8 cellular contexts compared by ENCODE assay signal in genomic region chr15:82197734-82198594, GRCh38.
DNase-seq lines count a peak whose midpoint lies in the region; ATAC-seq lines count a peak whose summit lies in the region.

No MANE protein-coding gene starts in this region.

- no peaks in the 10 kb centered on the region for H3K36me3 Mint-ChIP-seq in activated naive CD4-positive, alpha-beta T cell treated with anti-CD3 and anti-CD28 coated beads for 36 hours (ENCODE audit: low read depth)

- DNase-seq in GM04504 (ENCODE audit: low read depth): peak; percentile 46
- DNase-seq in Karpas-422: peak; percentile 92
- DNase-seq in SJSA1 (ENCODE audit: low read depth in 1 of 2, low spot score in 2 of 2): peak; percentile 66 to 71
- DNase-seq in activated naive CD4-positive, alpha-beta T cell treated with anti-CD3 and anti-CD28 coated beads for 36 hours: peak; percentile 71
- DNase-seq in glomerular endothelial cell (ENCODE audit: extremely low read depth, low read depth, low spot score): peak; percentile 44
- DNase-seq in pons (ENCODE audit: low spot score): peak; percentile 91
- peak in 1 of 2 donors; percentile 65 for DNase-seq in aorta

- CTCF ChIA-PET in activated naive CD4-positive, alpha-beta T cell treated with anti-CD3 and anti-CD28 coated beads for 36 hours (lab: Charles Lee): interaction anchor here (0.6 to 1.1 kb wide), 5 partner anchors 11 to 148 kb away, joined by 3 to 4 read pairs (median 3); no protein-coding TSS in a partner anchor

- H3K36me3 ChIP-seq in Karpas-422 (ENCODE audit: insufficient read depth, low read length) (no peaks in the 10 kb centered on the region), SJSA1 (0 out of 2 replicates have a peak, but pooled peaks cover 3% of the 10 kb centered on the region), aorta (ENCODE audit: control insufficient read depth in 1 of 2, insufficient read depth in 2 of 2, low read length in 1 of 2) (no peaks in the 10 kb centered on the region)

- H3K9ac ChIP-seq in Karpas-422 (ENCODE audit: low read length): no peak overlapping the region

- H3K9me3 ChIP-seq in Karpas-422 (ENCODE audit: low read length) (no peaks in the 10 kb centered on the region), SJSA1 (replicated peaks) (no peaks in the 10 kb centered on the region), aorta (ENCODE audit: control insufficient read depth, low read length) (no peaks in the 10 kb centered on the region)

- H3K9me2 ChIP-seq in Karpas-422 (replicated peaks; ENCODE audit: insufficient read depth, low read length): no peaks in the 10 kb centered on the region

- H3K27ac Mint-ChIP-seq in activated naive CD4-positive, alpha-beta T cell treated with anti-CD3 and anti-CD28 coated beads for 36 hours: no peak overlapping the region

- no peaks in the 10 kb centered on the region for H3K9me3 Mint-ChIP-seq in activated naive CD4-positive, alpha-beta T cell treated with anti-CD3 and anti-CD28 coated beads for 36 hours

- peaks cover 4% of the 10 kb centered on the region for H3K79me2 ChIP-seq in Karpas-422 (ENCODE audit: low read length)

- H3K27ac ChIP-seq in Karpas-422 (ENCODE audit: low read length) (no peak overlapping the region), SJSA1 (no peak overlapping the region), aorta (ENCODE audit: low read depth in 1 of 2, low read length in 2 of 2) (no peak overlapping the region)

- H3K4me2 ChIP-seq in Karpas-422 (ENCODE audit: low read depth, low read length, poor library complexity, severe bottlenecking): no peak overlapping the region

- no peaks in the 10 kb centered on the region for H4K20me1 ChIP-seq in Karpas-422 (ENCODE audit: insufficient read depth, low read depth, low read length)

- H3K4me1 Mint-ChIP-seq in activated naive CD4-positive, alpha-beta T cell treated with anti-CD3 and anti-CD28 coated beads for 36 hours (ENCODE audit: low read depth): no peaks in the 10 kb centered on the region

- no peak overlapping the region for H3K4me3 ChIP-seq in Karpas-422 (ENCODE audit: low read length)
- no peak overlapping the region for H3K4me3 ChIP-seq in SJSA1
- H3K4me3 ChIP-seq in aorta (ENCODE audit: low read length in 2 of 2): no peak overlapping the region

- H2AFZ ChIP-seq in Karpas-422 (ENCODE audit: low read length): no peak overlapping the region

- H3K27me3 Mint-ChIP-seq in activated naive CD4-positive, alpha-beta T cell treated with anti-CD3 and anti-CD28 coated beads for 36 hours (ENCODE audit: low read depth): no peaks in the 10 kb centered on the region

- no peaks in the 10 kb centered on the region for H3K27me3 ChIP-seq in Karpas-422 (ENCODE audit: low read length)
- H3K27me3 ChIP-seq in SJSA1 (replicated peaks): no peaks in the 10 kb centered on the region
- no peaks in the 10 kb centered on the region for H3K27me3 ChIP-seq in aorta (ENCODE audit: control insufficient read depth in 1 of 2, insufficient read depth in 2 of 2, low read length in 1 of 2)

- H3K4me3 Mint-ChIP-seq in activated naive CD4-positive, alpha-beta T cell treated with anti-CD3 and anti-CD28 coated beads for 36 hours: no peak overlapping the region

- intact Hi-C loops in activated naive CD4-positive, alpha-beta T cell treated with anti-CD3 and anti-CD28 coated beads for 36 hours (cut with micrococcal nuclease): loop anchor here (1.0 kb wide), 1 partner anchor 90 kb away; no protein-coding TSS in a partner anchor
- intact Hi-C loops in aorta (cut with DNase I): loop anchor here (5.0 kb wide), 1 partner anchor 716 kb away; no protein-coding TSS in a partner anchor

- 13 to 16% methylated on average over 8 of the region's 8 CpGs for WGBS in aorta, 2 donors

- ATAC-seq in GM21786 (IDR thresholded peaks at IDR 0.05; ENCODE audit: unreplicated experiment): peak; percentile 95
- ATAC-seq in aorta (ENCODE audit: low FRiP score): peak; percentile 81

- H3K4me1 ChIP-seq in Karpas-422 (ENCODE audit: low read length): peaks cover 12% of the 10 kb centered on the region
- H3K4me1 ChIP-seq in SJSA1 (replicated peaks): no peaks in the 10 kb centered on the region
- H3K4me1 ChIP-seq in aorta (ENCODE audit: control insufficient read depth in 1 of 2, insufficient read depth in 2 of 2, low read length in 2 of 2): peaks cover 0 to 2% of the 10 kb centered on the region in 2 donors
